In the genomic region with DNA sequence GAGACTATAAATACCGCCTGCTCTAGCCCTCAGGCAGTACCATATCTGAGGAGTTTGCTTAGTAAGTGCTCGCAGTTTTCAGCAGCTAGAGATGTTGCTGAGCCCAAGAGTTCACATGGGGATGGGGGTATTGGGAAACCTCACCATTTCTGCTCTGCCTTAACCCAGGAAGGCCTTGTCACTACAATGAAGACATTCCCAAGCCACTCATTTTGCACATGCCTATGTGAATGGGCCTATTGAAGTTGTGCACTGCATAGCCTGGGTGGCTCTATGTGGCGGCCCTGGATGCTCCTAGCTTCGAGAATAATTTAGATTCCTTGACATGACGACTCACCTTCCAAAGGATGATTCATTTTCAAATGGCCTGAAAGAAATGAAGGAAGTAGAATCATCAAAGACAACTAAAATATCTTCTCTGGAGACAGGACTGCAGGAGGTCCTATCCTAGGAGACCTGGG, we compare ENCODE assay signal across 13 cellular contexts.
DNase-seq lines count a peak whose midpoint lies in the region; ATAC-seq, FAIRE-seq and TF ChIP-seq lines count a peak whose summit lies in the region.
"Had no signal": no experiment of that assay in that cellular context is flagged by ENCODE, and none has a peak within 500 bp of the region (broad histone marks: within the 10 kb centered on the region; RNA-seq: fewer than 3 reads in every experiment).

No MANE protein-coding gene starts in this region.

- WGBS in smooth muscle cell (ENCODE audit: low lambda C conversion rate): 44% methylated on average over 5 of the region's 5 CpGs

- peak; percentile 76 for ATAC-seq in RWPE2 (ENCODE audit: low read depth)
- no peak for ATAC-seq in GM19463 (IDR thresholded peaks at IDR 0.05; ENCODE audit: unreplicated experiment)
- ATAC-seq in HG03175 (IDR thresholded peaks at IDR 0.05; ENCODE audit: unreplicated experiment): no peak
- ATAC-seq: K562 had no signal

- H3K4me1 ChIP-seq in RWPE2 (ENCODE audit: insufficient read depth, poor library complexity, severe bottlenecking): peaks cover 10% of the 10 kb centered on the region
- peaks cover 4% of the 10 kb centered on the region for H3K4me1 ChIP-seq in smooth muscle cell (ENCODE audit: low read depth)

- TF ChIP-seq POLR2A in H54 (IDR thresholded peaks at IDR 0.05; ENCODE audit: low read depth, low read length): no peak

- H3K9ac ChIP-seq in smooth muscle cell (ENCODE audit: low read depth): no peak overlapping the region

- H3K4me3 ChIP-seq in RWPE2 (ENCODE audit: severe bottlenecking) (no peak overlapping the region), smooth muscle cell (no peak overlapping the region)
- H3K4me3 ChIP-seq: K562, psoas muscle had no signal

- no peaks in the 10 kb centered on the region for H3K9me3 ChIP-seq in RWPE2 (ENCODE audit: severe bottlenecking)
- no peaks in the 10 kb centered on the region for H3K9me3 ChIP-seq in smooth muscle cell (replicated peaks; ENCODE audit: low read depth)
- H3K9me3 ChIP-seq: psoas muscle had no signal

- H4K20me1 ChIP-seq in smooth muscle cell (ENCODE audit: low read depth): no peaks in the 10 kb centered on the region

- peaks cover 10% of the 10 kb centered on the region for H3F3A ChIP-seq in smooth muscle cell (ENCODE audit: low read depth)

- TF ChIP-seq CTCF in RWPE2 (IDR thresholded peaks at IDR 0.05; ENCODE audit: poor library complexity, severe bottlenecking) (no peak), smooth muscle cell (IDR thresholded peaks at IDR 0.05; ENCODE audit: borderline replicate concordance, insufficient read depth, poor library complexity, severe bottlenecking) (no peak)

- no peak overlapping the region for H2AFZ ChIP-seq in smooth muscle cell (ENCODE audit: low read depth)

- DNase-seq in H54 (ENCODE audit: insufficient read length, low spot score): peak; percentile 41
- no peak for DNase-seq in RWPE2 (ENCODE audit: low spot score)
- DNase-seq in fibroblast of peridontal ligament (ENCODE audit: extremely low read depth): peak; percentile 57
- no peak for DNase-seq in smooth muscle cell (lab: John Stamatoyannopoulos, UW; ENCODE audit: unreplicated experiment)
- no peak for DNase-seq in NCI-H82 (lab: John Stamatoyannopoulos, UW)
- DNase-seq in NOMO-1 (lab: John Stamatoyannopoulos, UW; ENCODE audit: unreplicated experiment in 2 of 2): no peak
- DNase-seq: activated CD4-positive, alpha-beta memory T cell treated with anti-CD3 and anti-CD28 coated beads, Interleukin-2, amount 10 ng/mL, durations not matched to agents 7 days and 5 days; H9; NCI-H2029 treated with DMSO at 0.1 percent for 48 hours; psoas muscle had no signal

- H3K4me2 ChIP-seq in smooth muscle cell: peak overlapping the region; percentile 36

- H3K27me3 ChIP-seq in RWPE2 (ENCODE audit: insufficient read depth, poor library complexity, severe bottlenecking) (no peaks in the 10 kb centered on the region), smooth muscle cell (ENCODE audit: low read depth) (no peaks in the 10 kb centered on the region)

- no peaks in the 10 kb centered on the region for H3K79me2 ChIP-seq in smooth muscle cell (ENCODE audit: low read depth)

- H3K36me3 ChIP-seq in RWPE2 (ENCODE audit: low read depth) (no peaks in the 10 kb centered on the region), smooth muscle cell (ENCODE audit: low read depth) (no peaks in the 10 kb centered on the region)

- peak; percentile 45 for FAIRE-seq in H54 (lab: Jason Lieb, UNC)
- FAIRE-seq: K562 had no signal

- H3K27ac ChIP-seq in RWPE2 (ENCODE audit: poor library complexity, severe bottlenecking): peak overlapping the region; percentile 65
- H3K27ac ChIP-seq in smooth muscle cell (ENCODE audit: low read depth): peak overlapping the region; percentile 22
- H3K27ac ChIP-seq: psoas muscle had no signal

Comparison
In these comparisons a context has a peak if more than half of its experiments do, and no peak if none do; other contexts are left out.
1. DNase-seq: peak in H54 (single experiment) and fibroblast of peridontal ligament (single experiment); none in RWPE2 (single experiment), smooth muscle cell (single experiment), NCI-H82 (single experiment) and NOMO-1 (0 of 2).